ENCODE assay signal across 20 cellular contexts in the genomic region with DNA sequence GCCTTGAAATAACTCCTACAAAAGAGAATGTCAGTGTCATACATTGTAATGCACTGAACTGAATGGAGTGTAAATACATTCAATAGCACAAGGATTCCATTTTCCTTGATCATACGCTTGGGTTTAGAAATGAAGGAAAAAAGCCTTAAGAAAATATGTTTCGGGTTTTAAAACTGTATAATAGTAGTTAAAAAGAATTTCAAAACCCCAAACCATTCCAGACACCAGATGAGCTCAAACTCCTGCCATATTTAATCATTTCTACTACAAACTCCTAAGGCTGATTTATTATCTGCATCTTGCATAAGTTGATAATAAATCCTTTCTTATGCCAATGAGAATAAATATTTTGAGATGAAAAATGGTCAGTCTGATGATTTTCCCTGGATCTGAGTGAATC.
"Had no signal": no experiment of that assay in that cellular context is flagged by ENCODE, and none has a peak within 500 bp of the region (broad histone marks: within the 10 kb centered on the region; RNA-seq: fewer than 3 reads in every experiment).

No MANE protein-coding gene starts in this region.

- H3K27ac Mint-ChIP-seq: activated naive CD4-positive, alpha-beta T cell treated with anti-CD3 and anti-CD28 coated beads, Interleukin-2, amount 50 U/mL, for 72 hours; activated T-cell treated with anti-CD3 and anti-CD28 coated beads, Interleukin-2, amount 50 U/mL, for 24 hours; activated T-helper 17 cell treated with anti-CD3 and anti-CD28 coated beads, Interleukin-2, amount 50 U/mL, for 72 hours; memory B cell; nephron progenitor cell; stimulated activated effector memory CD8-positive, alpha-beta T cell treated with anti-CD3 and anti-CD28 coated beads, Interleukin-12 subunit alpha, Interleukin-12 subunit beta, amount 100 ng/mL, for 72 hours had no signal

- DNase-seq: activated CD4-positive, alpha-beta T cell treated with anti-CD3 and anti-CD28 coated beads for 1 hour; activated T-cell treated with anti-CD3 and anti-CD28 coated beads, Interleukin-2, amount 50 U/mL, for 24 hours; amniotic stem cell; cerebellar nuclear complex; cortex of kidney; heart right ventricle; islet precursor cell; left cardiac atrium; nephron progenitor cell; posterior cingulate gyrus; right lobe of liver; stimulated activated CD4-positive, alpha-beta T cell treated with anti-CD3 and anti-CD28 coated beads, Interleukin-2, amount 100 ng/mL, for 24 hours; stomach; T-helper 9 cell; transverse colon had no signal

- H3K27me3 Mint-ChIP-seq: memory B cell had no signal

- ATAC-seq: activated naive CD4-positive, alpha-beta T cell treated with anti-CD3 and anti-CD28 coated beads, Interleukin-2, amount 50 U/mL, for 72 hours; activated T-helper 17 cell treated with anti-CD3 and anti-CD28 coated beads, Interleukin-2, amount 50 U/mL, for 72 hours; gastroesophageal sphincter; heart right ventricle; left cardiac atrium; right lobe of liver; stimulated activated effector memory CD8-positive, alpha-beta T cell treated with anti-CD3 and anti-CD28 coated beads, Interleukin-12 subunit alpha, Interleukin-12 subunit beta, amount 100 ng/mL, for 72 hours had no signal

- H3K4me3 Mint-ChIP-seq: activated T-cell treated with anti-CD3 and anti-CD28 coated beads, Interleukin-2, amount 50 U/mL, for 24 hours; activated T-helper 17 cell treated with anti-CD3 and anti-CD28 coated beads, Interleukin-2, amount 50 U/mL, for 72 hours; memory B cell; nephron progenitor cell; stimulated activated effector memory CD8-positive, alpha-beta T cell treated with anti-CD3 and anti-CD28 coated beads, Interleukin-12 subunit alpha, Interleukin-12 subunit beta, amount 100 ng/mL, for 72 hours had no signal

- H3K9me3 Mint-ChIP-seq: activated naive CD4-positive, alpha-beta T cell treated with anti-CD3 and anti-CD28 coated beads, Interleukin-2, amount 50 U/mL, for 72 hours; activated T-cell treated with anti-CD3 and anti-CD28 coated beads, Interleukin-2, amount 50 U/mL, for 24 hours; activated T-helper 17 cell treated with anti-CD3 and anti-CD28 coated beads, Interleukin-2, amount 50 U/mL, for 72 hours; memory B cell; nephron progenitor cell; stimulated activated effector memory CD8-positive, alpha-beta T cell treated with anti-CD3 and anti-CD28 coated beads, Interleukin-12 subunit alpha, Interleukin-12 subunit beta, amount 100 ng/mL, for 72 hours had no signal

- H3K36me3 Mint-ChIP-seq: activated naive CD4-positive, alpha-beta T cell treated with anti-CD3 and anti-CD28 coated beads, Interleukin-2, amount 50 U/mL, for 72 hours; memory B cell; stimulated activated effector memory CD8-positive, alpha-beta T cell treated with anti-CD3 and anti-CD28 coated beads, Interleukin-12 subunit alpha, Interleukin-12 subunit beta, amount 100 ng/mL, for 72 hours had no signal
